ENCODE assay signal across 9 cellular contexts in genomic region chr17:50096092-50096491, GRCh38. TPM values are rescaled to one million over a fixed set of nuclear protein-coding genes. Genes with fewer than 3 reads are reported as not detected.
A peak's percentile ranks its signal among the peaks of the same experiment; 100 is the strongest.
DNase-seq lines count a peak whose midpoint lies in the region; ATAC-seq lines count a peak whose summit lies in the region.
"Had no signal": no experiment of that assay in that cellular context is flagged by ENCODE, and none has a peak within 500 bp of the region (broad histone marks: within the 10 kb centered on the region; RNA-seq: fewer than 3 reads in every experiment).

No MANE protein-coding gene starts in this region.

- peaks cover 31% of the 10 kb centered on the region for H3K4me1 Mint-ChIP-seq in activated T-helper 1 cell treated with anti-CD3 and anti-CD28 coated beads, Interleukin-12 subunit alpha, Interleukin-12 subunit beta, Interleukin-2, Interleukin-4 antibody, amounts not matched to agents 30 ng/mL and 10 ng/mL and 1 ng/mL, durations not matched to agents 14 hours and 24 hours and 36 hours (ENCODE audit: low read depth)

- peaks cover 53% of the 10 kb centered on the region for H3F3A ChIP-seq in GM23248 (ENCODE audit: insufficient read depth)

- no peaks in the 10 kb centered on the region for H3K9me2 ChIP-seq in GM23248 (ENCODE audit: insufficient read depth)

- peak overlapping the region; percentile 93 for H3K4me2 ChIP-seq in GM23248 (ENCODE audit: unreplicated experiment)

- H3K9me3 ChIP-seq in GM23248 (ENCODE audit: low read depth), result no peaks in the 10 kb centered on the region
- H3K9me3 ChIP-seq in right cardiac atrium (ENCODE audit: control insufficient read depth, low read length), result no peaks in the 10 kb centered on the region

- peaks cover 7% of the 10 kb centered on the region; the same call in 1 of the 2 replicates for H3K79me2 ChIP-seq in GM23248 (ENCODE audit: insufficient read depth)

- peak overlapping the region; percentile 87 for H3K9ac ChIP-seq in GM23248

- peak in 1 of 2 donors; percentile 0 for ATAC-seq in right cardiac atrium
- no peak for ATAC-seq in esophagus mucosa
- ATAC-seq in GM18907 (IDR thresholded peaks at IDR 0.05; ENCODE audit: unreplicated experiment), result no peak

- DNase-seq in GM23248 (peak; percentile 23), right cardiac atrium (peak in 1 of 3 donors; percentile 74), skeletal muscle cell (ENCODE audit: low read depth) (no peak), HK-2 (ENCODE audit: unreplicated experiment) (no peak), COLO829 (ENCODE audit: low spot score) (no peak)
- no peak for DNase-seq in activated T-helper 1 cell treated with anti-CD3 and anti-CD28 coated beads, Interleukin-12 subunit alpha, Interleukin-12 subunit beta, Interleukin-2, Interleukin-4 antibody, amounts not matched to agents 30 ng/mL and 10 ng/mL and 1 ng/mL, durations not matched to agents 14 hours and 24 hours and 36 hours (ENCODE audit: low spot score)
- DNase-seq: occipital lobe had no signal

- in situ Hi-C loops in GM23248 (cut with MboI), result loop anchor here (10.0 kb wide), 1 partner anchor 199 kb away; no protein-coding TSS in a partner anchor

- H4K20me1 ChIP-seq in GM23248 (ENCODE audit: insufficient read depth), result no peaks in the 10 kb centered on the region

- intact Hi-C loops in activated T-helper 1 cell treated with anti-CD3 and anti-CD28 coated beads, Interleukin-12 subunit alpha, Interleukin-12 subunit beta, Interleukin-2, Interleukin-4 antibody, amounts not matched to agents 30 ng/mL and 10 ng/mL and 1 ng/mL, durations not matched to agents 14 hours and 24 hours and 36 hours (cut with micrococcal nuclease), result no loop called here
- intact Hi-C loops in right cardiac atrium (cut with DNase I), result loop anchor here (5.0 to 10.0 kb wide), 3 partner anchors 59 to 199 kb away; partner anchors contain the start of gene PPP1R9B (in 1 of the 4)

- 0 out of 2 replicates have a peak, but pooled peaks cover 8% of the 10 kb centered on the region for H3K36me3 ChIP-seq in GM23248 (ENCODE audit: low read depth)

- peak overlapping the region; percentile 86 for H3K4me3 ChIP-seq in GM23248
- peak overlapping the region; percentile 55 for H3K4me3 ChIP-seq in right cardiac atrium (ENCODE audit: low read length)
- H3K4me3 ChIP-seq in skeletal muscle cell (ENCODE audit: low read depth, low read length), result peak overlapping the region; percentile 88

- H3K27me3 Mint-ChIP-seq in activated T-helper 1 cell treated with anti-CD3 and anti-CD28 coated beads, Interleukin-12 subunit alpha, Interleukin-12 subunit beta, Interleukin-2, Interleukin-4 antibody, amounts not matched to agents 30 ng/mL and 10 ng/mL and 1 ng/mL, durations not matched to agents 14 hours and 24 hours and 36 hours (ENCODE audit: insufficient read depth), result peaks cover 2% of the 10 kb centered on the region

- peaks cover 15% of the 10 kb centered on the region for H3K4me1 ChIP-seq in GM23248 (ENCODE audit: insufficient read depth)
- peaks cover 2% of the 10 kb centered on the region for H3K4me1 ChIP-seq in right cardiac atrium (ENCODE audit: control insufficient read depth, insufficient read depth, low read length)

- no peak overlapping the region for H3K27ac Mint-ChIP-seq in activated T-helper 1 cell treated with anti-CD3 and anti-CD28 coated beads, Interleukin-12 subunit alpha, Interleukin-12 subunit beta, Interleukin-2, Interleukin-4 antibody, amounts not matched to agents 30 ng/mL and 10 ng/mL and 1 ng/mL, durations not matched to agents 14 hours and 24 hours and 36 hours

- no peak overlapping the region for H3K27ac ChIP-seq in GM23248
- H3K27ac ChIP-seq in right cardiac atrium (ENCODE audit: low read length), result peak overlapping the region; percentile 40

- WGBS in GM23248 (ENCODE audit: low coverage in 1 of 2, low lambda C conversion rate in 2 of 2, missing lambda C conversion rate in 2 of 2), 2 experiments, result 8 to 12% methylated on average over 6 of the region's 6 CpGs
- 12% methylated on average over 6 of the region's 6 CpGs for WGBS in right cardiac atrium

- peaks cover 6% of the 10 kb centered on the region for H3K36me3 Mint-ChIP-seq in activated T-helper 1 cell treated with anti-CD3 and anti-CD28 coated beads, Interleukin-12 subunit alpha, Interleukin-12 subunit beta, Interleukin-2, Interleukin-4 antibody, amounts not matched to agents 30 ng/mL and 10 ng/mL and 1 ng/mL, durations not matched to agents 14 hours and 24 hours and 36 hours (ENCODE audit: low read depth)

- H3K27me3 ChIP-seq in GM23248 (replicated peaks; ENCODE audit: insufficient read depth), result no peaks in the 10 kb centered on the region
- no peaks in the 10 kb centered on the region for H3K27me3 ChIP-seq in right cardiac atrium (ENCODE audit: control insufficient read depth, insufficient read depth)

- H3K4me3 Mint-ChIP-seq in activated T-helper 1 cell treated with anti-CD3 and anti-CD28 coated beads, Interleukin-12 subunit alpha, Interleukin-12 subunit beta, Interleukin-2, Interleukin-4 antibody, amounts not matched to agents 30 ng/mL and 10 ng/mL and 1 ng/mL, durations not matched to agents 14 hours and 24 hours and 36 hours, result peak overlapping the region; percentile 85

- peak overlapping the region; percentile 86; the same call in 1 of the 2 replicates for H2AFZ ChIP-seq in GM23248

- H3K9me3 Mint-ChIP-seq in activated T-helper 1 cell treated with anti-CD3 and anti-CD28 coated beads, Interleukin-12 subunit alpha, Interleukin-12 subunit beta, Interleukin-2, Interleukin-4 antibody, amounts not matched to agents 30 ng/mL and 10 ng/mL and 1 ng/mL, durations not matched to agents 14 hours and 24 hours and 36 hours, result no peaks in the 10 kb centered on the region

RNA-seq across cellular contexts. Expression of gene PDK2, which starts 0.9 kb away (rescaled TPM):
- 25.9 and 30.2 TPM in 2 replicates for total RNA-seq in GM23248 (2014; rRNA removed; shearing (Covaris generic))
- polyA plus RNA-seq in GM23248 (2016; fragmentation: Nextera tagmentation; extraction: Ambion mirVana) (48.1 and 56.0 TPM in 2 replicates), right cardiac atrium (149 TPM)
- total RNA-seq in activated T-helper 1 cell treated with anti-CD3 and anti-CD28 coated beads, Interleukin-12 subunit alpha, Interleukin-12 subunit beta, Interleukin-2, Interleukin-4 antibody, amounts not matched to agents 30 ng/mL and 10 ng/mL and 1 ng/mL, durations not matched to agents 14 hours and 24 hours and 36 hours, result 13.7 and 16.9 TPM in 2 replicates
- total RNA-seq in right cardiac atrium (100 to 1,000 TPM; 167 to 219 (median 182) TPM), esophagus mucosa (13.6 TPM)

RNA-seq across cellular contexts. Expression of gene SAMD14, which starts 33.9 kb away (rescaled TPM):
- total RNA-seq in GM23248 (2014; rRNA removed; shearing (Covaris generic)), result 3.0 and 4.4 TPM in 2 replicates
- polyA plus RNA-seq in GM23248 (2016; fragmentation: Nextera tagmentation; extraction: Ambion mirVana), result 1.3 TPM in 2 replicates
- total RNA-seq in activated T-helper 1 cell treated with anti-CD3 and anti-CD28 coated beads, Interleukin-12 subunit alpha, Interleukin-12 subunit beta, Interleukin-2, Interleukin-4 antibody, amounts not matched to agents 30 ng/mL and 10 ng/mL and 1 ng/mL, durations not matched to agents 14 hours and 24 hours and 36 hours, result 1.6 and 3.6 TPM in 2 replicates
- total RNA-seq in right cardiac atrium, result 1 to 10 TPM; 2.4 to 4.0 (median 3.5) TPM
- polyA plus RNA-seq in right cardiac atrium, result 3.3 TPM
- total RNA-seq in esophagus mucosa, result 0.16 TPM

RNA-seq across cellular contexts. Expression of gene ITGA3, which starts 40.2 kb away (rescaled TPM):
- total RNA-seq in GM23248 (2014; rRNA removed; shearing (Covaris generic)), result 321 and 330 TPM in 2 replicates
- polyA plus RNA-seq in GM23248 (2016; fragmentation: Nextera tagmentation; extraction: Ambion mirVana) (105 and 111 TPM in 2 replicates), right cardiac atrium (21.5 TPM)
- total RNA-seq in activated T-helper 1 cell treated with anti-CD3 and anti-CD28 coated beads, Interleukin-12 subunit alpha, Interleukin-12 subunit beta, Interleukin-2, Interleukin-4 antibody, amounts not matched to agents 30 ng/mL and 10 ng/mL and 1 ng/mL, durations not matched to agents 14 hours and 24 hours and 36 hours, result 18.0 and 20.6 TPM in 2 replicates
- total RNA-seq in right cardiac atrium (10 to 100 TPM; 22.9 to 32.9 (median 28.4) TPM), esophagus mucosa (83.1 TPM)

RNA-seq across cellular contexts. Expression of gene PPP1R9B, which starts 54.4 kb away (rescaled TPM):
- total RNA-seq in GM23248 (2014; rRNA removed; shearing (Covaris generic)), result 62.0 and 69.4 TPM in 2 replicates
- 2.3 and 3.2 TPM in 2 replicates for polyA plus RNA-seq in GM23248 (2016; fragmentation: Nextera tagmentation; extraction: Ambion mirVana)
- 97.1 and 101 TPM in 2 replicates for total RNA-seq in activated T-helper 1 cell treated with anti-CD3 and anti-CD28 coated beads, Interleukin-12 subunit alpha, Interleukin-12 subunit beta, Interleukin-2, Interleukin-4 antibody, amounts not matched to agents 30 ng/mL and 10 ng/mL and 1 ng/mL, durations not matched to agents 14 hours and 24 hours and 36 hours
- total RNA-seq in right cardiac atrium, result 10 to 100 TPM; 33.2 to 40.7 (median 36.1) TPM
- 26.5 TPM for polyA plus RNA-seq in right cardiac atrium
- 26.3 TPM for total RNA-seq in esophagus mucosa
